ENCODE assay signal across 16 cellular contexts in genomic region chr11:29916040-29916439, GRCh38.
A peak's percentile ranks its signal among the peaks of the same experiment; 100 is the strongest.
DNase-seq lines count a peak whose midpoint lies in the region; ATAC-seq and TF ChIP-seq lines count a peak whose summit lies in the region.
"Had no signal": no experiment of that assay in that cellular context is flagged by ENCODE, and none has a peak within 500 bp of the region (broad histone marks: within the 10 kb centered on the region; RNA-seq: fewer than 3 reads in every experiment).

No MANE protein-coding gene starts in this region.

- H3K4me1 ChIP-seq in cardiac muscle cell (ENCODE audit: low read depth) (peaks cover 18% of the 10 kb centered on the region), heart left ventricle (peaks cover 0 to 13% (median 0%) of the 10 kb centered on the region in 12 donors), MM.1S (ENCODE audit: low read length) (peaks cover 19% of the 10 kb centered on the region)
- H3K4me1 ChIP-seq: A549; BLaER1 treated with 17β-estradiol and CSF1 and Interleukin-3, amounts not matched to agents 10 nM and 100 nM; Caco-2 had no signal

- DNase-seq in cardiac muscle cell (ENCODE audit: low read depth in 1 of 2, low spot score in 1 of 2) = no peak
- no peak for DNase-seq in heart left ventricle
- DNase-seq in MM.1S = no peak
- peak in 2 of 61 donors; percentile 13 to 33 for DNase-seq in caudate nucleus (lab: John Stamatoyannopoulos, UW)
- DNase-seq in T-helper 1 cell = no peak
- DNase-seq: AML-193; Caco-2; Calu3; CD4-positive, alpha-beta T cell; CD8-positive, alpha-beta T cell; DMS79 treated with DMSO at 0.1 percent for 48 hours; GF-D8 had no signal

- no peaks in the 10 kb centered on the region for H4K20me1 ChIP-seq in MM.1S (ENCODE audit: insufficient read depth, low read length)
- H4K20me1 ChIP-seq: BLaER1 treated with 17β-estradiol and CSF1 and Interleukin-3, amounts not matched to agents 10 nM and 100 nM had no signal

- H3K27me3 ChIP-seq in cardiac muscle cell (no peaks in the 10 kb centered on the region), heart left ventricle (no peaks in the 10 kb centered on the region), MM.1S (replicated peaks; ENCODE audit: insufficient read depth, low read length) (no peaks in the 10 kb centered on the region)
- H3K27me3 ChIP-seq: BLaER1 treated with 17β-estradiol and CSF1 and Interleukin-3, amounts not matched to agents 10 nM and 100 nM had no signal

- no peak for TF ChIP-seq CTCF in cardiac muscle cell (IDR thresholded peaks at IDR 0.05; ENCODE audit: low read depth, low read length)
- no peak for TF ChIP-seq CTCF in heart left ventricle (IDR thresholded peaks at IDR 0.05)
- no peak for TF ChIP-seq CTCF in MM.1S (IDR thresholded peaks at IDR 0.05; ENCODE audit: low read length)

- H3K4me3 ChIP-seq in cardiac muscle cell (no peak overlapping the region), heart left ventricle (no peak overlapping the region), MM.1S (ENCODE audit: low read length) (no peak overlapping the region)
- H3K4me3 ChIP-seq: A549; BLaER1 treated with 17β-estradiol and CSF1 and Interleukin-3, amounts not matched to agents 10 nM and 100 nM had no signal

- no peak for ATAC-seq in heart left ventricle
- ATAC-seq: A549; CD8-positive, alpha-beta T cell had no signal

- no peak for TF ChIP-seq POLR2A in heart left ventricle (IDR thresholded peaks at IDR 0.05)

- H3K36me3 ChIP-seq in cardiac muscle cell (no peaks in the 10 kb centered on the region), heart left ventricle (no peaks in the 10 kb centered on the region), MM.1S (replicated peaks; ENCODE audit: insufficient read depth, low read length) (no peaks in the 10 kb centered on the region)
- H3K36me3 ChIP-seq: BLaER1 treated with 17β-estradiol and CSF1 and Interleukin-3, amounts not matched to agents 10 nM and 100 nM had no signal

- 87 to 92% (median 89%) methylated on average over 8 of the region's 8 CpGs for WGBS in heart left ventricle, 4 donors

- H3K27ac ChIP-seq in cardiac muscle cell (peak overlapping the region; percentile 29), heart left ventricle (no peak overlapping the region), MM.1S (ENCODE audit: low read length) (no peak overlapping the region), caudate nucleus (ENCODE audit: low read depth, low read length) (peak overlapping the region; percentile 58)
- H3K27ac ChIP-seq: 22Rv1; A549; BLaER1 treated with 17β-estradiol and CSF1 and Interleukin-3, amounts not matched to agents 10 nM and 100 nM; C4-2B had no signal

- H3K9me2 ChIP-seq in MM.1S (replicated peaks; ENCODE audit: insufficient read depth, low read length) = no peaks in the 10 kb centered on the region

- H2AFZ ChIP-seq in MM.1S (ENCODE audit: low read length) = 0 out of 2 replicates have a peak overlapping the region, but pooled peaks have one; percentile 31

- H3K9me3 ChIP-seq in cardiac muscle cell (ENCODE audit: low read depth) (no peaks in the 10 kb centered on the region), heart left ventricle (no peaks in the 10 kb centered on the region), MM.1S (replicated peaks; ENCODE audit: insufficient read depth, low read length) (no peaks in the 10 kb centered on the region)
- H3K9me3 ChIP-seq: A549; BLaER1 treated with 17β-estradiol and CSF1 and Interleukin-3, amounts not matched to agents 10 nM and 100 nM; Caco-2 had no signal

- intact Hi-C loops in heart left ventricle (cut with DNase I) = no loop called here

- H3F3A ChIP-seq in MM.1S (ENCODE audit: insufficient read depth, low read length) = no peaks in the 10 kb centered on the region

- no peaks in the 10 kb centered on the region for H3K79me2 ChIP-seq in MM.1S (ENCODE audit: low read length)

- H3K9ac ChIP-seq in MM.1S (ENCODE audit: low read length) = no peak overlapping the region
- H3K9ac ChIP-seq: BLaER1 treated with 17β-estradiol and CSF1 and Interleukin-3, amounts not matched to agents 10 nM and 100 nM had no signal

- peak overlapping the region; percentile 44; the same call in 1 of the 2 replicates for H3K4me2 ChIP-seq in MM.1S (ENCODE audit: low read depth, low read length)
- H3K4me2 ChIP-seq: A549; BLaER1 treated with 17β-estradiol and CSF1 and Interleukin-3, amounts not matched to agents 10 nM and 100 nM had no signal

Comparison
In these comparisons a context has a peak if more than half of its experiments do, and no peak if none do; other contexts are left out.
1. H3K27ac ChIP-seq: peak in cardiac muscle cell (single experiment) and caudate nucleus (single experiment); none in heart left ventricle (0 of 12) and MM.1S (single experiment).